In the genomic region with DNA sequence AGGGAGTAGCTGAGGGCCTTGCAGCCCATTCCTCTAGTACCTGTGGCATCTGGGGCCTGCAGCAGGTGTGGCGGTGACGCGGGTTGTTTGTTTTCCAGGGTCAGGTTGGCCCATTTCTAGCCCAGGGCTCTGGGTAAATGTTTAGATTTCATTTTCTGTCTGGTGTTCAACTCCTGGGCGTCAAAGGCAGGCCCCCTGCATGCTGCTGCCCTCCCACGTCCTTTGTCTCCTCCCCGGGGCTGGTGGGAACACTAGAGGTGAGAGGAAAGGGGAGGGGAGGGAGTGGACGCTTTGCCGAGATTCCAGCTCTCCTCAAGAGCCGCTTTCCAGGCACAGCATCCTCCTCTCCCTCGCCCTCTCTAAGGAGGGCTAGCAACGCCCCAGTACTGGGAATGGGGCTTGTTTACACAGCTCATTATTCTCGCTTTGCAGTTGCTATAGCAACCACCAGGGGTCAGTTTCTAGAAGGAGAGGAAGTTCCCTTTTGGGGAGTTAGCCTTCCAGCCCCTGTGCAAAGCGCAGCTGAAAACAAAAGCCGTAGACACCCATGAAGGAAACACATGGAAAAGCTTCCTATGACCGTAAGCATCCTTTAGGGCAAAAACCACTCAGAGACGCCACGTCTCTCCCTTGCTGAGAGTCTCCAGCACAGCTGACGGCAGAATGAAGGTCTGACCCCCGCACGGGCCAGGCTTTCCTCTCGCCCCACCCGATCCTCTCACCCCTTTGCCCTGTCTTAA, we compare ENCODE assay signal across 8 cellular contexts.
DNase-seq lines count a peak whose midpoint lies in the region; ATAC-seq and TF ChIP-seq lines count a peak whose summit lies in the region.

No MANE protein-coding gene starts in this region.

- H3K27me3 Mint-ChIP-seq in brain: peaks cover 5% of the 10 kb centered on the region
- H3K27me3 Mint-ChIP-seq in immature natural killer cell (ENCODE audit: low read depth in 3 of 3): peaks cover 0 to 10% (median 1%) of the 10 kb centered on the region in 3 donors

- ATAC-seq in GM19025 (IDR thresholded peaks at IDR 0.05; ENCODE audit: low read depth, unreplicated experiment): peak; percentile 91
- ATAC-seq in HG03175 (IDR thresholded peaks at IDR 0.05; ENCODE audit: unreplicated experiment): peak; percentile 91
- ATAC-seq in GM18858 (IDR thresholded peaks at IDR 0.05; ENCODE audit: unreplicated experiment): no peak

- no peaks in the 10 kb centered on the region for H3K9me3 Mint-ChIP-seq in brain
- H3K9me3 Mint-ChIP-seq in immature natural killer cell: no peaks in the 10 kb centered on the region

- H3K27ac Mint-ChIP-seq in brain (peak overlapping the region in 3 of 5 experiments; percentile 12 to 90 (median 13)), immature natural killer cell (no peak overlapping the region)

- H3K4me3 Mint-ChIP-seq in brain (peak overlapping the region in 2 of 5 experiments; percentile 36 to 39), immature natural killer cell (no peak overlapping the region)

- H3K36me3 Mint-ChIP-seq in brain (no peaks in the 10 kb centered on the region), immature natural killer cell (no peaks in the 10 kb centered on the region)

- DNase-seq in COR-L47 (lab: John Stamatoyannopoulos, UW): peak; percentile 75
- DNase-seq in NCI-H526 treated with DMSO at 0.1 percent for 48 hours (lab: John Stamatoyannopoulos, UW): peak; percentile 77
- peak; percentile 9 to 12 (median 11) for DNase-seq in immature natural killer cell
- peak; percentile 10 for DNase-seq in stimulated activated CD4-positive, alpha-beta T cell treated with anti-CD3 and anti-CD28 coated beads, Interleukin-4, amount 100 ng/mL, for 24 hours

- peaks cover 25% of the 10 kb centered on the region for H3K4me1 Mint-ChIP-seq in brain
- H3K4me1 Mint-ChIP-seq in immature natural killer cell: no peaks in the 10 kb centered on the region

- peak; percentile 43 to 71 for TF ChIP-seq CTCF in brain (conservative IDR thresholded peaks at IDR 0.05)

Comparison
In these comparisons a context has a peak if more than half of its experiments do, and no peak if none do; other contexts are left out.
1. DNase-seq: peak in every context shown above with its lines; median percentile 77 in NCI-H526 treated with DMSO at 0.1 percent for 48 hours; 75 in COR-L47; 11 in immature natural killer cell; 10 in stimulated activated CD4-positive, alpha-beta T cell treated with anti-CD3 and anti-CD28 coated beads, Interleukin-4, amount 100 ng/mL, for 24 hours.
2. H3K27ac Mint-ChIP-seq: peak in brain (3 of 5); none in immature natural killer cell (0 of 6).